1 cellular context compared by ENCODE assay signal in genomic region chr19:40282209-40282580, GRCh38.
TF ChIP-seq lines count a peak whose summit lies in the region.

No MANE protein-coding gene starts in this region.

TF ChIP-seq in K562, 482 proteins besides CTCF, POLR2A, EP300 and RAD21:
- TF ChIP-seq FOXJ2 (tag; IDR thresholded peaks at IDR 0.05) (no peak), RBBP5 (IDR thresholded peaks at IDR 0.05; ENCODE audit: borderline replicate concordance, insufficient read depth, low read length, poor library complexity, severe bottlenecking) (no peak), HNRNPUL1 (IDR thresholded peaks at IDR 0.05; ENCODE audit: low read length) (no peak)
